1 cellular context compared by ENCODE assay signal in genomic region chr10:123250640-123251039, GRCh38.
A peak's percentile ranks its signal among the peaks of the same experiment; 100 is the strongest.
TF ChIP-seq lines count a peak whose summit lies in the region.

No MANE protein-coding gene starts in this region.

TF ChIP-seq in HEK293, 187 proteins besides CTCF, POLR2A, EP300 and RAD21 (continued from another document):
- TF ChIP-seq PRDM2 (tag by site-specific recombination; IDR thresholded peaks at IDR 0.05; ENCODE audit: borderline replicate concordance) (no peak), ZNF513 (tag by site-specific recombination; IDR thresholded peaks at IDR 0.05) (no peak), ZXDB (tag by site-specific recombination; IDR thresholded peaks at IDR 0.05) (no peak), PRDM4 (tag by site-specific recombination; IDR thresholded peaks at IDR 0.05) (no peak), ZNF518A (tag by site-specific recombination; conservative IDR thresholded peaks at IDR 0.05; ENCODE audit: low read depth) (no peak), HOXC10 (CRISPR knock-in tag; IDR thresholded peaks at IDR 0.05) (no peak), OVOL3 (tag by site-specific recombination; IDR thresholded peaks at IDR 0.05) (no peak), ZNF324 (tag by site-specific recombination; IDR thresholded peaks at IDR 0.05) (no peak), ZNF404 (tag by site-specific recombination; IDR thresholded peaks at IDR 0.05) (no peak), OSR2 (tag by site-specific recombination; IDR thresholded peaks at IDR 0.05) (peak; percentile 17; the same call in 1 of the 2 replicates), HOXD13 (CRISPR knock-in tag; IDR thresholded peaks at IDR 0.05; ENCODE audit: borderline replicate concordance) (no peak), BCL11A (tag by site-specific recombination; IDR thresholded peaks at IDR 0.05; ENCODE audit: low read depth) (no peak)
